ENCODE assay signal across 8 cellular contexts in the genomic region with DNA sequence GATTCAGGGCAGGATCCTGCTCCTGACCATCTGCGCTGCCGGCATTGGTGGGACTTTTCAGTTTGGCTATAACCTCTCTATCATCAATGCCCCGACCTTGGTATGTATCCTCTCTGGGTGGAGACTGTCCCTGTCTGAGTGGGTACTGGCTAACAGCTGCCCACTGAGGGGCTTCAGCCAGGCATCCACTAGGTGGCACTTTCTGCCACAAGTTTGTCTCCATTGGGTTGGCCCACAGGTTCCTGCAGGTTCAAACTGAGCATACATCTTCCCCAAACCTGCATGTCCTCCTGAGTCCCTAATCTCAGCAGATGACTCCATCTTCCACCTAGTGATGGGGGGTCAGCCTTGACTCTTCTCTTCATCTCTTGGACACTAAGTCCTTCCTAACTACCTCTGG. TPM values are rescaled to one million over a fixed set of nuclear protein-coding genes. Genes with fewer than 3 reads are reported as not detected.
DNase-seq lines count a peak whose midpoint lies in the region; ATAC-seq and TF ChIP-seq lines count a peak whose summit lies in the region.

No MANE protein-coding gene starts in this region.

- H3K4me1 Mint-ChIP-seq in WTC11 = peaks cover 18% of the 10 kb centered on the region

- peaks cover 18% of the 10 kb centered on the region for H3K79me2 ChIP-seq in hepatocyte

- H3K27me3 Mint-ChIP-seq in WTC11 (ENCODE audit: low read depth) = no peaks in the 10 kb centered on the region; the same call in 1 of the 2 replicates

- peaks cover 5% of the 10 kb centered on the region for H3K36me3 Mint-ChIP-seq in WTC11

- no peaks in the 10 kb centered on the region for H3K9me2 ChIP-seq in hepatocyte (replicated peaks; ENCODE audit: insufficient read depth)

- no peak overlapping the region for H3K4me2 ChIP-seq in hepatocyte

- H3K4me3 Mint-ChIP-seq in WTC11 = no peak overlapping the region

- H3K36me3 ChIP-seq in GM06990 (ENCODE audit: control insufficient read depth, insufficient read depth, low read length) (no peaks in the 10 kb centered on the region; the same call in 1 of the 2 replicates), hepatocyte (replicated peaks; ENCODE audit: insufficient read depth, low read depth) (no peaks in the 10 kb centered on the region), uterus (no peaks in the 10 kb centered on the region)

- peak; percentile 73 for TF ChIP-seq CTCF in GM06990 (IDR thresholded peaks at IDR 0.05; ENCODE audit: insufficient read depth, low read length, poor library complexity, severe bottlenecking)
- TF ChIP-seq CTCF in WTC11 (IDR thresholded peaks at IDR 0.05) = no peak
- peak; percentile 46 for TF ChIP-seq CTCF in hepatocyte (IDR thresholded peaks at IDR 0.05; ENCODE audit: poor library complexity)
- TF ChIP-seq CTCF in uterus (IDR thresholded peaks at IDR 0.05) = peak in 2 of 4 experiments; percentile 8 to 14

- H2AFZ ChIP-seq in hepatocyte = no peak overlapping the region

- no peaks in the 10 kb centered on the region for H4K20me1 ChIP-seq in hepatocyte (ENCODE audit: insufficient read depth, poor library complexity, severe bottlenecking)

- intact Hi-C loops in uterus (cut with DNase I; ENCODE audit: low total_unique reads) = no loop called here

- H3K4me1 ChIP-seq in hepatocyte (ENCODE audit: insufficient read depth) (peaks cover 7% of the 10 kb centered on the region), uterus (no peaks in the 10 kb centered on the region)

- no peak for TF ChIP-seq POLR2A in uterus (IDR thresholded peaks at IDR 0.05)

- 88% methylated on average over 3 of the region's 3 CpGs for WGBS in hepatocyte (ENCODE audit: low lambda C conversion rate, missing lambda C conversion rate)

- ATAC-seq in WTC11 = peak; percentile 12
- ATAC-seq in HG03196 (IDR thresholded peaks at IDR 0.05; ENCODE audit: unreplicated experiment) = no peak

- CTCF ChIA-PET in WTC11 (lab: Charles Lee) = interaction anchor here (0.6 to 5.0 kb wide), 14 partner anchors 10 to 271 kb away, joined by 3 to 38 read pairs (median 4); a partner anchor contains a TSS

- H3K27me3 ChIP-seq in GM06990 (replicated peaks; ENCODE audit: control insufficient read depth, insufficient read depth, low read length) = no peaks in the 10 kb centered on the region
- no peaks in the 10 kb centered on the region for H3K27me3 ChIP-seq in hepatocyte
- H3K27me3 ChIP-seq in uterus = no peaks in the 10 kb centered on the region

- H3K4me3 ChIP-seq in GM06990 (replicated peaks; ENCODE audit: low read depth, low read length) = no peak overlapping the region
- H3K4me3 ChIP-seq in hepatocyte = no peak overlapping the region
- no peak overlapping the region for H3K4me3 ChIP-seq in uterus

- POLR2A ChIA-PET in WTC11 (lab: Charles Lee) = interaction anchor here (1.2 kb wide), 1 partner anchor 32 kb away, joined by 5 read pairs; a partner anchor contains a TSS

- H3K9me3 Mint-ChIP-seq in WTC11 = no peaks in the 10 kb centered on the region

- peak overlapping the region; percentile 18; the same call in 1 of the 2 replicates for H3K27ac Mint-ChIP-seq in WTC11

- peak; percentile 50 for DNase-seq in AG08396 (ENCODE audit: low spot score)
- no peak for DNase-seq in GM06990 (ENCODE audit: extremely low read depth, insufficient read length)
- peak; percentile 52 for DNase-seq in NCI-H128 (lab: John Stamatoyannopoulos, UW; ENCODE audit: unreplicated experiment)
- peak; percentile 60 for DNase-seq in WTC11 (ENCODE audit: low spot score)
- DNase-seq in hepatocyte (ENCODE audit: low spot score) = peak; percentile 50
- no peak for DNase-seq in effector CD8-positive, alpha-beta T cell (lab: John Stamatoyannopoulos, UW)
- no peak for DNase-seq in uterus

- H3K27ac ChIP-seq in hepatocyte (no peak overlapping the region), uterus (no peak overlapping the region)

- H3K9me3 ChIP-seq in hepatocyte (ENCODE audit: low read depth) = no peaks in the 10 kb centered on the region
- H3K9me3 ChIP-seq in uterus = no peaks in the 10 kb centered on the region

TF ChIP-seq in WTC11, 78 proteins besides CTCF, POLR2A, EP300 and RAD21:
- TF ChIP-seq, protein P1, sequence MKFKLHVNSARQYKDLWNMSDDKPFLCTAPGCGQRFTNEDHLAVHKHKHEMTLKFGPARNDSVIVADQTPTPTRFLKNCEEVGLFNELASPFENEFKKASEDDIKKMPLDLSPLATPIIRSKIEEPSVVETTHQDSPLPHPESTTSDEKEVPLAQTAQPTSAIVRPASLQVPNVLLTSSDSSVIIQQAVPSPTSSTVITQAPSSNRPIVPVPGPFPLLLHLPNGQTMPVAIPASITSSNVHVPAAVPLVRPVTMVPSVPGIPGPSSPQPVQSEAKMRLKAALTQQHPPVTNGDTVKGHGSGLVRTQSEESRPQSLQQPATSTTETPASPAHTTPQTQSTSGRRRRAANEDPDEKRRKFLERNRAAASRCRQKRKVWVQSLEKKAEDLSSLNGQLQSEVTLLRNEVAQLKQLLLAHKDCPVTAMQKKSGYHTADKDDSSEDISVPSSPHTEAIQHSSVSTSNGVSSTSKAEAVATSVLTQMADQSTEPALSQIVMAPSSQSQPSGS (CRISPR knock-in tag; IDR thresholded peaks at IDR 0.05; ENCODE audit: borderline replicate concordance, low read depth) = no peak
- TF ChIP-seq, protein P2, sequence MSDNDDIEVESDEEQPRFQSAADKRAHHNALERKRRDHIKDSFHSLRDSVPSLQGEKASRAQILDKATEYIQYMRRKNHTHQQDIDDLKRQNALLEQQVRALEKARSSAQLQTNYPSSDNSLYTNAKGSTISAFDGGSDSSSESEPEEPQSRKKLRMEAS (CRISPR knock-in tag; IDR thresholded peaks at IDR 0.05) = no peak
- TF ChIP-seq MYBL2 (CRISPR knock-in tag; IDR thresholded peaks at IDR 0.05) (no peak), SMAD4 (CRISPR knock-in tag; IDR thresholded peaks at IDR 0.05) (no peak), ZNF232 (CRISPR knock-in tag; IDR thresholded peaks at IDR 0.05) (no peak), NR3C1 (CRISPR knock-in tag; conservative IDR thresholded peaks at IDR 0.05; ENCODE audit: low read depth) (no peak), ESRRA (CRISPR knock-in tag; IDR thresholded peaks at IDR 0.05; ENCODE audit: borderline replicate concordance) (no peak), IRF2 (CRISPR knock-in tag; IDR thresholded peaks at IDR 0.05; ENCODE audit: borderline replicate concordance, low read depth) (no peak)

RNA-seq across cellular contexts. Expression of a gene that starts 4.4 kb away (rescaled TPM):
- 17.2 to 21.1 TPM (median 19.9 TPM) in 3 replicates for total RNA-seq in WTC11 (2021)
- total RNA-seq in hepatocyte = 11.6 and 15.0 TPM in 2 replicates
- 15.0 and 20.9 TPM in 2 replicates for polyA plus RNA-seq in hepatocyte
- 10 to 100 TPM in 3 of 4 donors, under 1 TPM in 1; under 0.01 to 63.3 (median 15.0) TPM for total RNA-seq in uterus

RNA-seq across cellular contexts. Expression of a gene that starts 23.3 kb away (rescaled TPM):
- total RNA-seq in WTC11 (2021) (10.9 to 12.5 TPM (median 11.3 TPM) in 3 replicates), hepatocyte (1.6 and 1.8 TPM in 2 replicates), uterus (1 to 10 TPM in 1 of 4 donors, under 1 TPM in 1, not detected in 2; 0.95 to 1.2 TPM)
- polyA plus RNA-seq in hepatocyte = 5.1 and 6.1 TPM in 2 replicates

RNA-seq across cellular contexts. Expression of a gene that starts 32.1 kb away (rescaled TPM):
- total RNA-seq in WTC11 (2021) = 1,424 to 1,978 TPM (median 1,885 TPM) in 3 replicates
- 240 and 306 TPM in 2 replicates for total RNA-seq in hepatocyte
- polyA plus RNA-seq in hepatocyte = 2,070 and 2,177 TPM in 2 replicates
- total RNA-seq in uterus = 100 to 1,000 TPM in 2 of 4 donors, 10 to 100 TPM in 2; 77.1 to 189 (median 124) TPM

Comparison
In these comparisons a context has a peak if more than half of its experiments do, and no peak if none do; other contexts are left out.
1. DNase-seq: peak in AG08396 (single experiment), NCI-H128 (single experiment), WTC11 (single experiment) and hepatocyte (single experiment); none in GM06990 (single experiment), effector CD8-positive, alpha-beta T cell (single experiment) and uterus (0 of 2).